In the genomic region with DNA sequence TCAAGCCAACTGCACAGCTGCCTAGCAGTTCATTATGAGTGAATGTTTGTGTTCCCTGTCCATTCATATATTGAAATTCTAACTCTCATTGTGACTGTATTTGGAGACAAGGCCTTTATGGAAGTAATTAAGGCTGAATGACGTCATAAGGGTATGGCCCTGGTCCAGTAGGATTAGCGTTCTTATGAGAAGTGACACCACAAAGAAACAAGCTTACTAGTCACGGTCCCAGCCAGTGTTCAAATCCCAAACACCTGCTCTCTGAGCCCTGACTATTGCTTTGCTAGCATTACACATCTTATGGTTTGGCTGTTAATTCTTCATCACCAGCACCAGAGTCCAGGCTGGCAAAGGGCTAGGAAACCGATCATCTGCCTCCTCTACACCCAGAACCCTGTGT, we compare ENCODE assay signal across 8 cellular contexts. TPM values are rescaled to one million over a fixed set of nuclear protein-coding genes. Genes with fewer than 3 reads are reported as not detected.
DNase-seq lines count a peak whose midpoint lies in the region; ATAC-seq and TF ChIP-seq lines count a peak whose summit lies in the region.

No MANE protein-coding gene starts in this region.

- peaks cover 8% of the 10 kb centered on the region for H3K36me3 ChIP-seq in iPS-15b (ENCODE audit: control insufficient read depth, insufficient read depth, low read length)
- H3K36me3 ChIP-seq in tibial nerve: peaks cover 0 to 10% (median 0%) of the 10 kb centered on the region in 3 donors

- H3K4me3 ChIP-seq in GM12864 (ENCODE audit: low read depth, low read length) (peak overlapping the region; percentile 97), WI38 (ENCODE audit: low read depth, low read length) (peak overlapping the region; percentile 71), iPS-15b (ENCODE audit: low read depth, low read length) (peak overlapping the region; percentile 100), tibial nerve (peak overlapping the region in 1 of 4 donors; percentile 96)

- TF ChIP-seq CTCF in GM12864 (IDR thresholded peaks at IDR 0.05; ENCODE audit: low read depth, low read length, missing control alignments) (no peak), WI38 (IDR thresholded peaks at IDR 0.05; ENCODE audit: low read depth, low read length) (no peak), tibial nerve (IDR thresholded peaks at IDR 0.05) (no peak)

- intact Hi-C loops in posterior vena cava (cut with DNase I): no loop called here

- peak; percentile 1 for DNase-seq in 8988T
- peak; percentile 10 for DNase-seq in GM12864 (ENCODE audit: low read depth)
- no peak for DNase-seq in posterior vena cava (ENCODE audit: low spot score)
- DNase-seq in tibial nerve (ENCODE audit: low spot score in 2 of 2): no peak

- TF ChIP-seq EP300 in tibial nerve (IDR thresholded peaks at IDR 0.05): no peak

- no peak for ATAC-seq in GM18520 (IDR thresholded peaks at IDR 0.05; ENCODE audit: unreplicated experiment)
- no peak for ATAC-seq in GM21529 (IDR thresholded peaks at IDR 0.05; ENCODE audit: unreplicated experiment)

- TF ChIP-seq POLR2A in tibial nerve (IDR thresholded peaks at IDR 0.05): no peak

- H3K27ac ChIP-seq in tibial nerve: peak overlapping the region in 2 of 4 donors; percentile 97

- H3K27me3 ChIP-seq in iPS-15b (ENCODE audit: control insufficient read depth, insufficient read depth, low read length): no peaks in the 10 kb centered on the region
- H3K27me3 ChIP-seq in tibial nerve: no peaks in the 10 kb centered on the region

- 23 to 35% methylated on average over 4 of the region's 4 CpGs for WGBS in tibial nerve, 2 donors

- H3K9ac ChIP-seq in iPS-15b (ENCODE audit: low read depth, low read length): peak overlapping the region; percentile 84

- H3K9me3 ChIP-seq in iPS-15b (ENCODE audit: control insufficient read depth, insufficient read depth, low read length) (no peaks in the 10 kb centered on the region), tibial nerve (no peaks in the 10 kb centered on the region)

- H3K4me1 ChIP-seq in iPS-15b (ENCODE audit: control insufficient read depth, insufficient read depth, low read length): peaks cover 5% of the 10 kb centered on the region
- H3K4me1 ChIP-seq in tibial nerve: peaks cover 0 to 38% (median 19%) of the 10 kb centered on the region in 4 donors

RNA-seq across cellular contexts. Expression of a gene that starts 2.2 kb away (rescaled TPM):
- 10 to 100 TPM; 12.1 to 14.6 TPM for total RNA-seq in posterior vena cava
- 10 to 100 TPM; 15.5 to 20.3 (median 16.7) TPM for total RNA-seq in tibial nerve

RNA-seq across cellular contexts. Expression of a gene that starts 2.4 kb away (rescaled TPM):
- total RNA-seq in posterior vena cava: 10 to 100 TPM; 10.1 to 11.7 TPM
- total RNA-seq in tibial nerve: 10 to 100 TPM; 13.4 to 22.5 (median 20.0) TPM

RNA-seq across cellular contexts. Expression of a gene that starts 16.9 kb away (rescaled TPM):
- 1 to 10 TPM; 1.5 to 3.5 TPM for total RNA-seq in posterior vena cava
- total RNA-seq in tibial nerve: 1 to 10 TPM; 1.3 to 5.4 (median 3.1) TPM

RNA-seq across cellular contexts. Expression of a gene that starts 22.7 kb away (rescaled TPM):
- total RNA-seq in posterior vena cava (100 to 1,000 TPM in 1 of 2 donors, 10 to 100 TPM in 1; 77.8 to 113 TPM), tibial nerve (100 to 1,000 TPM; 114 to 180 (median 136) TPM)

RNA-seq across cellular contexts. Expression of a gene that starts 36.3 kb away (rescaled TPM):
- 10 to 100 TPM; 29.8 to 30.6 TPM for total RNA-seq in posterior vena cava
- 10 to 100 TPM; 37.9 to 53.4 (median 45.6) TPM for total RNA-seq in tibial nerve

Comparison
In these comparisons a context has a peak if more than half of its experiments do, and no peak if none do; other contexts are left out.
1. DNase-seq: peak in 8988T (single experiment) and GM12864 (single experiment); none in posterior vena cava (single experiment) and tibial nerve (0 of 2).